17 cellular contexts compared by ENCODE assay signal in genomic region chr4:89196745-89197144, GRCh38.
DNase-seq lines count a peak whose midpoint lies in the region; ATAC-seq and TF ChIP-seq lines count a peak whose summit lies in the region.
"Had no signal": no experiment of that assay in that cellular context is flagged by ENCODE, and none has a peak within 500 bp of the region (broad histone marks: within the 10 kb centered on the region; RNA-seq: fewer than 3 reads in every experiment).

No MANE protein-coding gene starts in this region.

- H3K79me2 ChIP-seq in hepatocyte = no peaks in the 10 kb centered on the region

- TF ChIP-seq CTCF in hepatocyte (IDR thresholded peaks at IDR 0.05; ENCODE audit: poor library complexity) (no peak), lower leg skin (IDR thresholded peaks at IDR 0.05) (no peak)

- H2AFZ ChIP-seq in hepatocyte = peak overlapping the region; percentile 3

- no peaks in the 10 kb centered on the region for H4K20me1 ChIP-seq in hepatocyte (ENCODE audit: insufficient read depth, poor library complexity, severe bottlenecking)

- H3K9ac ChIP-seq in HUES48 (ENCODE audit: low read depth, low read length) = no peak overlapping the region
- H3K9ac ChIP-seq in adipocyte (ENCODE audit: low read length) = no peak overlapping the region

- 34% methylated on average over 2 of the region's 2 CpGs for WGBS in hepatocyte (ENCODE audit: low lambda C conversion rate, missing lambda C conversion rate)
- 42 to 51% methylated on average over 2 of the region's 2 CpGs for WGBS in lower leg skin, 2 donors

- H3K4me2 ChIP-seq in hepatocyte = no peak overlapping the region

- intact Hi-C loops in lower leg skin (cut with DNase I; ENCODE audit: low total_unique reads) = no loop called here

- TF ChIP-seq POLR2A in lower leg skin (IDR thresholded peaks at IDR 0.05) = no peak

- H3K27me3 ChIP-seq in HUES48 (ENCODE audit: control insufficient read depth, insufficient read depth, low read length) = no peaks in the 10 kb centered on the region
- no peaks in the 10 kb centered on the region for H3K27me3 ChIP-seq in adipocyte (replicated peaks; ENCODE audit: control insufficient read depth, insufficient read depth, low read length)
- H3K27me3 ChIP-seq in hepatocyte = no peaks in the 10 kb centered on the region
- H3K27me3 ChIP-seq: tibial artery had no signal

- no peaks in the 10 kb centered on the region for H3K36me3 ChIP-seq in HUES48 (ENCODE audit: control insufficient read depth, insufficient read depth, low read length)
- H3K36me3 ChIP-seq in adipocyte (ENCODE audit: control insufficient read depth, insufficient read depth, low read length, severe bottlenecking) = no peaks in the 10 kb centered on the region
- no peaks in the 10 kb centered on the region for H3K36me3 ChIP-seq in hepatocyte (replicated peaks; ENCODE audit: insufficient read depth, low read depth)
- H3K36me3 ChIP-seq: tibial artery had no signal

- no peak for ATAC-seq in HG02763 (IDR thresholded peaks at IDR 0.05; ENCODE audit: unreplicated experiment)
- ATAC-seq: activated CD8-positive, alpha-beta T cell treated with anti-CD3 and anti-CD28 coated beads, Interleukin-2, amount 10 ng/mL, durations not matched to agents 7 days and 5 days; stimulated activated effector memory CD8-positive, alpha-beta T cell treated with anti-CD3 and anti-CD28 coated beads, Interleukin-12 subunit alpha, Interleukin-12 subunit beta, amount 100 ng/mL, for 72 hours had no signal

- no peaks in the 10 kb centered on the region for H3K9me3 ChIP-seq in HUES48 (ENCODE audit: control insufficient read depth, insufficient read depth, low read length)
- H3K9me3 ChIP-seq in adipocyte (ENCODE audit: control insufficient read depth, low read length) = no peaks in the 10 kb centered on the region
- no peaks in the 10 kb centered on the region for H3K9me3 ChIP-seq in hepatocyte (ENCODE audit: low read depth)
- H3K9me3 ChIP-seq: tibial artery had no signal

- H3K4me1 ChIP-seq in HUES48 (ENCODE audit: control insufficient read depth, insufficient read depth, low read length) (peaks cover 15% of the 10 kb centered on the region), adipocyte (ENCODE audit: control insufficient read depth, insufficient read depth, low read length) (peaks cover 8% of the 10 kb centered on the region), hepatocyte (ENCODE audit: insufficient read depth) (peaks cover 10% of the 10 kb centered on the region)
- H3K4me1 ChIP-seq: tibial artery had no signal

- DNase-seq in adipocyte (ENCODE audit: low read depth) (peak; percentile 21), hepatocyte (ENCODE audit: low spot score) (peak; percentile 19), renal cortical epithelial cell (ENCODE audit: low read depth) (peak; percentile 91), lower leg skin (ENCODE audit: low spot score in 2 of 2) (no peak)
- DNase-seq in activated CD4-positive, alpha-beta T cell treated with anti-CD3 and anti-CD28 coated beads for 48 hours = no peak
- DNase-seq: activated CD8-positive, alpha-beta T cell treated with anti-CD3 and anti-CD28 coated beads, Interleukin-2, amount 10 ng/mL, durations not matched to agents 7 days and 5 days; amniotic stem cell; glutamatergic neuron; NCI-H1417; NCI-H2171; NK-92 treated with Interleukin-12 subunit alpha and Interleukin-12 subunit beta, amount 100 ng/mL, for 24 hours; tibial artery had no signal

- no peaks in the 10 kb centered on the region for H3K9me2 ChIP-seq in hepatocyte (replicated peaks; ENCODE audit: insufficient read depth)

- H3K4me3 ChIP-seq in HUES48 (ENCODE audit: low read depth, low read length) (no peak overlapping the region), adipocyte (ENCODE audit: low read length) (no peak overlapping the region), hepatocyte (no peak overlapping the region), lower leg skin (ENCODE audit: low read depth, poor library complexity, severe bottlenecking) (no peak overlapping the region)
- H3K4me3 ChIP-seq: skin epidermis, tibial artery had no signal

- H3K27ac ChIP-seq in HUES48 (ENCODE audit: low read depth, low read length) (peak overlapping the region; percentile 76), hepatocyte (peak overlapping the region; percentile 38)
- H3K27ac ChIP-seq: skin epidermis, tibial artery, VCaP had no signal

Comparison
In these comparisons a context has a peak if more than half of its experiments do, and no peak if none do; other contexts are left out.
1. DNase-seq: peak in adipocyte (single experiment), hepatocyte (single experiment) and renal cortical epithelial cell (single experiment); none in activated CD4-positive, alpha-beta T cell treated with anti-CD3 and anti-CD28 coated beads for 48 hours (single experiment) and lower leg skin (0 of 2).